Comparison of ENCODE assay signal across 8 cellular contexts in genomic region chr5:58891072-58891970, GRCh38.
DNase-seq lines count a peak whose midpoint lies in the region; ATAC-seq and TF ChIP-seq lines count a peak whose summit lies in the region.

No MANE protein-coding gene starts in this region.

- TF ChIP-seq CTCF in AG04450 (IDR thresholded peaks at IDR 0.05; ENCODE audit: low read depth, low read length) (peak; percentile 75), retinal pigment epithelial cell (conservative IDR thresholded peaks at IDR 0.05; ENCODE audit: low read depth, low read length) (peak; percentile 76)

- peak overlapping the region; percentile 63 for H3K4me3 Mint-ChIP-seq in T-helper 1 cell treated with Interleukin-12 subunit alpha and Interleukin-12 subunit beta and Interleukin-4 antibody, amounts not matched to agents 30 μg/mL and 1 μg/mL, for 36 hours

- DNase-seq in AG04450 (ENCODE audit: low read depth, low spot score) (peak; percentile 36), M059J (ENCODE audit: low read depth) (peak; percentile 82), amygdala (lab: John Stamatoyannopoulos, UW) (peak in 43 of 56 donors; percentile 2 to 84 (median 29)), right cardiac atrium (peak; percentile 78 to 89 (median 86)), retinal pigment epithelial cell (ENCODE audit: low read depth) (peak; percentile 46)

- H3K9me3 ChIP-seq in AG04450 (ENCODE audit: control insufficient read depth, insufficient read depth, low read length) (no peaks in the 10 kb centered on the region), right cardiac atrium (ENCODE audit: control insufficient read depth, low read length) (no peaks in the 10 kb centered on the region)

- 14% methylated on average over 18 of the region's 18 CpGs for WGBS in right cardiac atrium

- H3K27me3 Mint-ChIP-seq in T-helper 1 cell treated with Interleukin-12 subunit alpha and Interleukin-12 subunit beta and Interleukin-4 antibody, amounts not matched to agents 30 μg/mL and 1 μg/mL, for 36 hours (ENCODE audit: low read depth) = peaks cover 3% of the 10 kb centered on the region

- intact Hi-C loops in right cardiac atrium (cut with DNase I) = loop anchor here in 3 of 4 donors (5.0 to 10.0 kb wide), 3 partner anchors 111 to 283 kb away; no protein-coding TSS in a partner anchor

- CTCF ChIA-PET in AG04450 (lab: Charles Lee) = interaction anchor here (0.6 to 9.6 kb wide), 69 partner anchors 9 to 1107 kb away, joined by 3 to 187 read pairs (median 5); no protein-coding TSS in a partner anchor

- H3K4me3 ChIP-seq in AG04450 (ENCODE audit: low read depth, low read length) (peak overlapping the region; percentile 46), right cardiac atrium (ENCODE audit: low read length) (no peak overlapping the region), retinal pigment epithelial cell (ENCODE audit: low read length) (peak overlapping the region; percentile 19)

- H3K4me1 Mint-ChIP-seq in T-helper 1 cell treated with Interleukin-12 subunit alpha and Interleukin-12 subunit beta and Interleukin-4 antibody, amounts not matched to agents 30 μg/mL and 1 μg/mL, for 36 hours (ENCODE audit: low read depth) = peaks cover 29% of the 10 kb centered on the region

- ATAC-seq in GM18867 (IDR thresholded peaks at IDR 0.05; ENCODE audit: unreplicated experiment) (peak; percentile 73), right cardiac atrium (peak; percentile 80 to 82), HG02571 (IDR thresholded peaks at IDR 0.05; ENCODE audit: unreplicated experiment) (no peak)

- peak overlapping the region; percentile 21 for H3K27ac Mint-ChIP-seq in T-helper 1 cell treated with Interleukin-12 subunit alpha and Interleukin-12 subunit beta and Interleukin-4 antibody, amounts not matched to agents 30 μg/mL and 1 μg/mL, for 36 hours

- POLR2A ChIA-PET in AG04450 (lab: Yijun Ruan, JAX) = interaction anchor here (0.7 to 0.8 kb wide), 2 partner anchors 117 to 489 kb away, joined by 4 to 6 read pairs; no protein-coding TSS in a partner anchor

- H3K27ac ChIP-seq in AG04450 (ENCODE audit: low read depth, low read length) (peak overlapping the region; percentile 60), right cardiac atrium (ENCODE audit: low read length) (peak overlapping the region; percentile 85)

- H3K36me3 Mint-ChIP-seq in T-helper 1 cell treated with Interleukin-12 subunit alpha and Interleukin-12 subunit beta and Interleukin-4 antibody, amounts not matched to agents 30 μg/mL and 1 μg/mL, for 36 hours (ENCODE audit: low read depth) = no peaks in the 10 kb centered on the region

- H3K9me3 Mint-ChIP-seq in T-helper 1 cell treated with Interleukin-12 subunit alpha and Interleukin-12 subunit beta and Interleukin-4 antibody, amounts not matched to agents 30 μg/mL and 1 μg/mL, for 36 hours = no peaks in the 10 kb centered on the region

- H3K27me3 ChIP-seq in AG04450 (ENCODE audit: control insufficient read depth, insufficient read depth, low read length) (no peaks in the 10 kb centered on the region), right cardiac atrium (ENCODE audit: control insufficient read depth, insufficient read depth) (no peaks in the 10 kb centered on the region)

- peaks cover 4% of the 10 kb centered on the region for H3K4me1 ChIP-seq in right cardiac atrium (ENCODE audit: control insufficient read depth, insufficient read depth, low read length)

Comparison
In these comparisons a context has a peak if more than half of its experiments do, and no peak if none do; other contexts are left out.
1. DNase-seq: peak in every context shown above with its lines; median percentile 86 in right cardiac atrium; 82 in M059J; 46 in retinal pigment epithelial cell; 36 in AG04450; 29 in amygdala.